10 cellular contexts compared by ENCODE assay signal in the genomic region with DNA sequence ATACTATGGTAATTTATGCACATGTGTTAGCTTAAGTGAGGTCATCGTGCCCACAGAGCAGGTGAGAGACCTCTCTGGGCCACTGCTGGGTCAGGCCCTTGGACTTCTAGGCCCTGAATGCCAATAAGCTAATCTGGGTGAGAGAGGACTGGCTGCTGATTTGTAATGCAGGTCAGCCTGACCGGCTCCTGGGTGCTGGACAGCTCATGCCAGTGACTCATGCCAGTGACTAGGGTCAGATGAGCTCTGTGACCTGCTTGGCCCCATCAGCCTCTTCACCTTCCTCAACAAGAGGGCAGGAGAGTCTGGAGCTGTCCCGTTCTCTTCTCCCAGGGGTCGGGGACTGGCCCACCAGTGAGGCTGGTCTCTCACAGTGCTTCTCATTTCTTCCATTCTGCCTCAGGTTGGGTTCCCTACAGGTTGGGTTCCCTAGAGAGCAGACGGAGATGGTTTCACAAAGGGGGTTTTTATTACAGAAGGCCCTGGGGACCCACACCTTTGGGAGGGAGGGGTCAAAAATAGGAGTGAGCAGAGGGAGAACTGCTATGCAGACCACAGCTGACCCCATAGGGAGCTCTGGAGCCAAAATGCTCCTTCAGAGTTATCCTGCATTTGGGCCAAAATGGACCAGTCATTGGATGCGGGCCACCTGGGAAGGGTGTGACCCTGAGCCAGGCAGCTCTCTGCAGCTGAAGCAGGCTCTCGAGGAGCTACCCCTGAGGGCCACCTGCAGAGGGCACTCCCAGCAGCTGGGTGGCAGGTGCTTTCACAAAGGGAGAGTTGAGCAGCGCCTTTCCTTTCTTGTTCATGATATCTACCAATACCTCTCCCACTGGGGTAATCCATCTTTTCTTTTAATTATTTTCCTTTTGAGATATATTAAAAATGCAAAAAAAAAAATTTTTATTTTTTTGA. TPM values are rescaled to one million over a fixed set of nuclear protein-coding genes. Genes with fewer than 3 reads are reported as not detected.
DNase-seq lines count a peak whose midpoint lies in the region; ATAC-seq lines count a peak whose summit lies in the region.
"Had no signal": no experiment of that assay in that cellular context is flagged by ENCODE, and none has a peak within 500 bp of the region (broad histone marks: within the 10 kb centered on the region; RNA-seq: fewer than 3 reads in every experiment).

No MANE protein-coding gene starts in this region.

- no peak overlapping the region for H3K27ac Mint-ChIP-seq in activated CD8-positive, alpha-beta memory T cell treated with anti-CD3 and anti-CD28 coated beads, Interleukin-2, amount 10 ng/mL, durations not matched to agents 7 days and 5 days
- H3K27ac Mint-ChIP-seq in activated CD8-positive, alpha-beta T cell treated with anti-CD3 and anti-CD28 coated beads, Interleukin-2, amount 10 ng/mL, durations not matched to agents 7 days and 5 days = no peak overlapping the region

- H3K9me3 Mint-ChIP-seq in activated CD8-positive, alpha-beta memory T cell treated with anti-CD3 and anti-CD28 coated beads, Interleukin-2, amount 10 ng/mL, durations not matched to agents 7 days and 5 days (ENCODE audit: low read depth) = no peaks in the 10 kb centered on the region
- H3K9me3 Mint-ChIP-seq in activated CD8-positive, alpha-beta T cell treated with anti-CD3 and anti-CD28 coated beads, Interleukin-2, amount 10 ng/mL, durations not matched to agents 7 days and 5 days (ENCODE audit: insufficient read depth) = no peaks in the 10 kb centered on the region
- H3K9me3 Mint-ChIP-seq: CD8-positive, alpha-beta memory T cell had no signal

- no peaks in the 10 kb centered on the region for H3K79me1 ChIP-seq in mesenchymal stem cell (replicated peaks; ENCODE audit: low read length, poor library complexity, severe bottlenecking)

- peaks cover 22 to 29% of the 10 kb centered on the region in 2 experiments for H3K27me3 ChIP-seq in mesenchymal stem cell (ENCODE audit: control insufficient read depth in 1 of 2, insufficient read depth in 1 of 2, low read length in 2 of 2)

- H2BK12ac ChIP-seq in mesenchymal stem cell (ENCODE audit: low read length in 2 of 2) = no peak overlapping the region

- H4K8ac ChIP-seq in mesenchymal stem cell (ENCODE audit: low read length) = no peak overlapping the region

- no peak for ATAC-seq in activated CD8-positive, alpha-beta memory T cell treated with anti-CD3 and anti-CD28 coated beads, Interleukin-2, amount 10 ng/mL, durations not matched to agents 7 days and 5 days
- ATAC-seq in activated CD8-positive, alpha-beta T cell treated with anti-CD3 and anti-CD28 coated beads, Interleukin-2, amount 10 ng/mL, durations not matched to agents 7 days and 5 days = no peak
- ATAC-seq in HG02763 (IDR thresholded peaks at IDR 0.05; ENCODE audit: unreplicated experiment) (no peak), HG03135 (IDR thresholded peaks at IDR 0.05; ENCODE audit: unreplicated experiment) (no peak)

- H3K9ac ChIP-seq in mesenchymal stem cell (ENCODE audit: low read length) = no peak overlapping the region

- H2BK120ac ChIP-seq in mesenchymal stem cell (ENCODE audit: low read depth, low read length) = no peak overlapping the region

- no peak overlapping the region for H3K4me2 ChIP-seq in mesenchymal stem cell (ENCODE audit: low read length, poor library complexity, severe bottlenecking)

- H3K18ac ChIP-seq in mesenchymal stem cell (ENCODE audit: low read depth in 1 of 2, low read length in 2 of 2) = no peak overlapping the region

- H3K4me3 ChIP-seq in mesenchymal stem cell (ENCODE audit: insufficient read depth in 1 of 2, low read depth in 1 of 2, low read length in 2 of 2) = no peak overlapping the region

- no peak overlapping the region for H2BK5ac ChIP-seq in mesenchymal stem cell (ENCODE audit: low read depth, low read length, poor library complexity, severe bottlenecking)

- peak; percentile 59 for DNase-seq in activated CD8-positive, alpha-beta memory T cell treated with anti-CD3 and anti-CD28 coated beads, Interleukin-2, amount 10 ng/mL, durations not matched to agents 7 days and 5 days
- DNase-seq in activated CD8-positive, alpha-beta memory T cell treated with anti-CD3 and anti-CD28 coated beads, Interleukin-2, amount 50 U/mL, for 48 hours = no peak
- DNase-seq in NCI-H146 (lab: John Stamatoyannopoulos, UW) (peak; percentile 78), renal cortical epithelial cell (ENCODE audit: low read depth) (peak; percentile 79), mesenchymal stem cell (no peak)
- peak; percentile 51 for DNase-seq in activated CD8-positive, alpha-beta T cell treated with anti-CD3 and anti-CD28 coated beads, Interleukin-2, amount 10 ng/mL, durations not matched to agents 7 days and 5 days

- no peak overlapping the region for H2AFZ ChIP-seq in mesenchymal stem cell (ENCODE audit: low read depth, low read length)

- WGBS in mesenchymal stem cell = 72% methylated on average over 7 of the region's 8 CpGs

- H2AK5ac ChIP-seq in mesenchymal stem cell (ENCODE audit: low read length, severe bottlenecking) = no peak overlapping the region

- POLR2A ChIA-PET in activated CD8-positive, alpha-beta T cell treated with anti-CD3 and anti-CD28 coated beads, Interleukin-2, amount 10 ng/mL, durations not matched to agents 7 days and 5 days (lab: Charles Lee) = no interaction called here

- H3K27ac ChIP-seq in mesenchymal stem cell (ENCODE audit: low read length, poor library complexity, severe bottlenecking) = no peak overlapping the region

- H3K36me3 Mint-ChIP-seq in activated CD8-positive, alpha-beta memory T cell treated with anti-CD3 and anti-CD28 coated beads, Interleukin-2, amount 10 ng/mL, durations not matched to agents 7 days and 5 days = no peaks in the 10 kb centered on the region
- H3K36me3 Mint-ChIP-seq in activated CD8-positive, alpha-beta T cell treated with anti-CD3 and anti-CD28 coated beads, Interleukin-2, amount 10 ng/mL, durations not matched to agents 7 days and 5 days (ENCODE audit: low read depth) = no peaks in the 10 kb centered on the region

- no peak overlapping the region for H2BK15ac ChIP-seq in mesenchymal stem cell (ENCODE audit: low read depth, poor library complexity, severe bottlenecking)

- peaks cover 15% of the 10 kb centered on the region for H3K4me1 ChIP-seq in mesenchymal stem cell (ENCODE audit: control insufficient read depth, insufficient read depth, low read depth, low read length)

- no peak overlapping the region for H3K4me3 Mint-ChIP-seq in activated CD8-positive, alpha-beta memory T cell treated with anti-CD3 and anti-CD28 coated beads, Interleukin-2, amount 10 ng/mL, durations not matched to agents 7 days and 5 days
- H3K4me3 Mint-ChIP-seq in activated CD8-positive, alpha-beta T cell treated with anti-CD3 and anti-CD28 coated beads, Interleukin-2, amount 10 ng/mL, durations not matched to agents 7 days and 5 days = no peak overlapping the region

- no peaks in the 10 kb centered on the region for H3K36me3 ChIP-seq in mesenchymal stem cell (ENCODE audit: control insufficient read depth in 1 of 2, insufficient read depth in 2 of 2, low read depth in 1 of 2, low read length in 2 of 2)

- H3K4ac ChIP-seq in mesenchymal stem cell (ENCODE audit: low read depth in 1 of 2, low read length in 2 of 2) = no peak overlapping the region

- H3K14ac ChIP-seq in mesenchymal stem cell (ENCODE audit: low read length in 2 of 2) = no peak overlapping the region

- CTCF ChIA-PET in activated CD8-positive, alpha-beta memory T cell treated with anti-CD3 and anti-CD28 coated beads, Interleukin-2, amount 10 ng/mL, durations not matched to agents 7 days and 5 days (lab: Charles Lee) = interaction anchor here (1.1 to 3.1 kb wide), 3 partner anchors 16 to 63 kb away, joined by 3 to 13 read pairs (median 3); no protein-coding TSS in a partner anchor
- CTCF ChIA-PET in activated CD8-positive, alpha-beta T cell treated with anti-CD3 and anti-CD28 coated beads, Interleukin-2, amount 10 ng/mL, durations not matched to agents 7 days and 5 days (lab: Charles Lee) = interaction anchor here (0.6 to 1.6 kb wide), 7 partner anchors 33 to 303 kb away, joined by 3 to 7 read pairs (median 4); no protein-coding TSS in a partner anchor

- H3K27me3 Mint-ChIP-seq in activated CD8-positive, alpha-beta memory T cell treated with anti-CD3 and anti-CD28 coated beads, Interleukin-2, amount 10 ng/mL, durations not matched to agents 7 days and 5 days = peaks cover 18% of the 10 kb centered on the region
- H3K27me3 Mint-ChIP-seq in activated CD8-positive, alpha-beta T cell treated with anti-CD3 and anti-CD28 coated beads, Interleukin-2, amount 10 ng/mL, durations not matched to agents 7 days and 5 days (ENCODE audit: low read depth) = peaks cover 15% of the 10 kb centered on the region
- H3K27me3 Mint-ChIP-seq: CD8-positive, alpha-beta memory T cell had no signal

- H3K23ac ChIP-seq in mesenchymal stem cell (ENCODE audit: low read length in 2 of 2) = no peak overlapping the region

- no peaks in the 10 kb centered on the region for H3K9me3 ChIP-seq in mesenchymal stem cell (ENCODE audit: control insufficient read depth, low read length)

- H4K91ac ChIP-seq in mesenchymal stem cell (ENCODE audit: low read length) = no peak overlapping the region

- peaks cover 13% of the 10 kb centered on the region for H3K4me1 Mint-ChIP-seq in activated CD8-positive, alpha-beta memory T cell treated with anti-CD3 and anti-CD28 coated beads, Interleukin-2, amount 10 ng/mL, durations not matched to agents 7 days and 5 days
- H3K4me1 Mint-ChIP-seq in activated CD8-positive, alpha-beta T cell treated with anti-CD3 and anti-CD28 coated beads, Interleukin-2, amount 10 ng/mL, durations not matched to agents 7 days and 5 days (ENCODE audit: low read depth) = peaks cover 11% of the 10 kb centered on the region

RNA-seq across cellular contexts. Expression of a gene that starts 2.2 kb away (rescaled TPM):
- not detected for total RNA-seq in activated CD8-positive, alpha-beta memory T cell treated with anti-CD3 and anti-CD28 coated beads, Interleukin-2, amount 10 ng/mL, durations not matched to agents 7 days and 5 days
- total RNA-seq in activated CD8-positive, alpha-beta T cell treated with anti-CD3 and anti-CD28 coated beads, Interleukin-2, amount 10 ng/mL, durations not matched to agents 7 days and 5 days = not detected
- total RNA-seq in renal cortical epithelial cell = not detected in 2 replicates
- polyA plus RNA-seq in mesenchymal stem cell (2013, experiment 1 of 2) = not detected
- not detected for polyA plus RNA-seq in mesenchymal stem cell (2013, experiment 2 of 2)
- total RNA-seq: glomerular endothelial cell had no signal

RNA-seq across cellular contexts. Expression of a gene that starts 15.3 kb away (rescaled TPM):
- total RNA-seq in activated CD8-positive, alpha-beta memory T cell treated with anti-CD3 and anti-CD28 coated beads, Interleukin-2, amount 10 ng/mL, durations not matched to agents 7 days and 5 days = not detected
- not detected for total RNA-seq in activated CD8-positive, alpha-beta T cell treated with anti-CD3 and anti-CD28 coated beads, Interleukin-2, amount 10 ng/mL, durations not matched to agents 7 days and 5 days
- not detected in 2 replicates for total RNA-seq in renal cortical epithelial cell
- not detected for polyA plus RNA-seq in mesenchymal stem cell (2013, experiment 1 of 2)
- not detected for polyA plus RNA-seq in mesenchymal stem cell (2013, experiment 2 of 2)
- total RNA-seq: CD8-positive, alpha-beta memory T cell; glomerular endothelial cell had no signal
- polyA plus RNA-seq: CD8-positive, alpha-beta memory T cell had no signal

RNA-seq across cellular contexts. Expression of a gene that starts 23.4 kb away (rescaled TPM):
- 10 to 100 TPM; 43.0 to 46.7 TPM for total RNA-seq in activated CD8-positive, alpha-beta memory T cell treated with anti-CD3 and anti-CD28 coated beads, Interleukin-2, amount 10 ng/mL, durations not matched to agents 7 days and 5 days
- total RNA-seq in activated CD8-positive, alpha-beta T cell treated with anti-CD3 and anti-CD28 coated beads, Interleukin-2, amount 10 ng/mL, durations not matched to agents 7 days and 5 days = 10 to 100 TPM; 37.4 to 38.9 TPM
- total RNA-seq in renal cortical epithelial cell = 31.2 and 36.6 TPM in 2 replicates
- polyA plus RNA-seq in mesenchymal stem cell (2013, experiment 1 of 2) = 22.3 TPM
- 24.4 TPM for polyA plus RNA-seq in mesenchymal stem cell (2013, experiment 2 of 2)

RNA-seq across cellular contexts. Expression of a gene that starts 25.8 kb away (rescaled TPM):
- total RNA-seq in activated CD8-positive, alpha-beta memory T cell treated with anti-CD3 and anti-CD28 coated beads, Interleukin-2, amount 10 ng/mL, durations not matched to agents 7 days and 5 days = under 1 TPM; 0.55 to 0.63 TPM
- 1 to 10 TPM; 1.5 to 1.7 TPM for total RNA-seq in activated CD8-positive, alpha-beta T cell treated with anti-CD3 and anti-CD28 coated beads, Interleukin-2, amount 10 ng/mL, durations not matched to agents 7 days and 5 days
- not detected in 2 replicates for total RNA-seq in renal cortical epithelial cell
- not detected for polyA plus RNA-seq in mesenchymal stem cell (2013, experiment 1 of 2)
- polyA plus RNA-seq in mesenchymal stem cell (2013, experiment 2 of 2) = not detected
- total RNA-seq: glomerular endothelial cell had no signal
- polyA plus RNA-seq: CD8-positive, alpha-beta memory T cell had no signal

Comparison
In these comparisons a context has a peak if more than half of its experiments do, and no peak if none do; other contexts are left out.
1. DNase-seq: peak in activated CD8-positive, alpha-beta memory T cell treated with anti-CD3 and anti-CD28 coated beads, Interleukin-2, amount 10 ng/mL, durations not matched to agents 7 days and 5 days (single experiment), NCI-H146 (single experiment), activated CD8-positive, alpha-beta T cell treated with anti-CD3 and anti-CD28 coated beads, Interleukin-2, amount 10 ng/mL, durations not matched to agents 7 days and 5 days (single experiment) and renal cortical epithelial cell (single experiment); none in activated CD8-positive, alpha-beta memory T cell treated with anti-CD3 and anti-CD28 coated beads, Interleukin-2, amount 50 U/mL, for 48 hours (single experiment) and mesenchymal stem cell (single experiment).